In genomic region chr2:134917219-134917957, GRCh38 we compare ENCODE assay signal across 1 cellular context.
TF ChIP-seq lines count a peak whose summit lies in the region.

No MANE protein-coding gene starts in this region.

TF ChIP-seq in GM23338, 12 proteins besides CTCF, POLR2A, EP300 and RAD21 (continued from another document):
- TF ChIP-seq REST (IDR thresholded peaks at IDR 0.05; ENCODE audit: unreplicated experiment) = no peak
TF ChIP-seq in GM23338: peak in this region for 0.
